2 cellular contexts compared by ENCODE assay signal in genomic region chrX:74291964-74292891, GRCh38.
TF ChIP-seq lines count a peak whose summit lies in the region.

No MANE protein-coding gene starts in this region.

TF ChIP-seq in GM23338, 12 proteins besides CTCF, POLR2A, EP300 and RAD21:
- no peak for TF ChIP-seq ZNF462 (CRISPR knock-in tag; IDR thresholded peaks at IDR 0.05)
- peak; percentile 81 for TF ChIP-seq POLR2AphosphoS5 (IDR thresholded peaks at IDR 0.05; ENCODE audit: low read depth)
- no peak for TF ChIP-seq NANOG (IDR thresholded peaks at IDR 0.05; ENCODE audit: borderline replicate concordance)
- no peak for TF ChIP-seq STAT1 (IDR thresholded peaks at IDR 0.05; ENCODE audit: unreplicated experiment)

TF ChIP-seq in neural cell, 6 proteins besides CTCF, POLR2A, EP300 and RAD21 (continued from another document):
- peak; percentile 12 for TF ChIP-seq MXI1 (conservative IDR thresholded peaks at IDR 0.05; ENCODE audit: poor library complexity, severe bottlenecking)
